36 cellular contexts compared by ENCODE assay signal in the genomic region with DNA sequence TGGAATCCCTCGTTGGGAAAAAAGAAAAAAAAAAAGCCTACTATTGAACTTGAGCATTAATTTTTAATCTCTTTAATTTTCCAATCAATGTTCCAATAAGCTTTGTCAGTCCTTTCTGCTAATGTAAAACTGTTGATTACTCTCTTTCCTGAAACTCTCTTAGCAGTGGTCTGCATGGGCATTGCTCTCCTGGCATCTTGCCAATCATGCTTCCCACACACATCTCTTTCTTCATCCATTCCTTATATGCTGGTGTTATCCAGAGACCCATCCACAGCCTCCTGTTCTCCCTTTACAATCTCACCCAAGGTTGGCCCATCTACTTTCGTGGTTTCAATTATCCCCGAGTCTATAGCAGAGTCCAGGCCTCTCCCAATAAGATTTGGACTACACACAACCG. TPM values are rescaled to one million over a fixed set of nuclear protein-coding genes. Genes with fewer than 3 reads are reported as not detected.
"Had no signal": no experiment of that assay in that cellular context is flagged by ENCODE, and none has a peak within 500 bp of the region (broad histone marks: within the 10 kb centered on the region; RNA-seq: fewer than 3 reads in every experiment).

No MANE protein-coding gene starts in this region.

- H3K9me3 Mint-ChIP-seq: activated CD4-positive, alpha-beta T cell treated with anti-CD3 and anti-CD28 coated beads, Interleukin-2, amount 10 ng/mL, durations not matched to agents 7 days and 5 days; activated T-cell treated with anti-CD3 and anti-CD28 coated beads, Interleukin-2, amount 50 U/mL, for 24 hours; dendritic cell treated with granulocyte-macrophage colony-stimulating factor and Interleukin-4, amounts not matched to agents 40 ng/mL and 50 ng/mL, for 4 days had no signal

- DNase-seq: activated CD4-positive, alpha-beta memory T cell treated with anti-CD3 and anti-CD28 coated beads, Interleukin-2, amount 10 ng/mL, durations not matched to agents 7 days and 5 days; activated CD4-positive, alpha-beta T cell treated with anti-CD3 and anti-CD28 coated beads for 1 hour; activated CD4-positive, alpha-beta T cell treated with anti-CD3 and anti-CD28 coated beads for 4 hours; activated CD4-positive, alpha-beta T cell treated with anti-CD3 and anti-CD28 coated beads, Interleukin-2, amount 10 ng/mL, durations not matched to agents 7 days and 5 days; activated CD4-positive, alpha-beta T cell treated with anti-CD3 and anti-CD28 coated beads, Interleukin-2, amount 50 U/mL, for 4 hours; activated CD8-positive, alpha-beta memory T cell treated with anti-CD3 and anti-CD28 coated beads, Interleukin-2, amount 50 U/mL, for 48 hours; activated gamma-delta T cell; activated naive CD4-positive, alpha-beta T cell; activated naive CD4-positive, alpha-beta T cell treated with anti-CD3 and anti-CD28 coated beads, Interleukin-2, amount 10 ng/mL, durations not matched to agents 7 days and 5 days; activated naive CD8-positive, alpha-beta T cell treated with anti-CD3 and anti-CD28 coated beads, Interleukin-2, amount 10 ng/mL, durations not matched to agents 7 days and 5 days; activated T-cell treated with anti-CD3 and anti-CD28 coated beads for 4 hours; activated T-cell treated with anti-CD3 and anti-CD28 coated beads, Interleukin-2, amount 50 U/mL, for 24 hours; activated T-cell treated with anti-CD3 and anti-CD28 coated beads, Interleukin-2, amount 50 U/mL, for 72 hours; amygdala; aorta; central memory CD4-positive, alpha-beta T cell; cerebellar nuclear complex; colonic mucosa; effector CD4-positive, alpha-beta T cell; effector memory CD8-positive, alpha-beta T cell; esophagus squamous epithelium; foreskin keratinocyte; gastrocnemius medialis; heart right ventricle; T-helper 2 cell had no signal

- ATAC-seq: activated naive CD4-positive, alpha-beta T cell treated with anti-CD3 and anti-CD28 coated beads, Interleukin-2, amount 50 U/mL, for 72 hours; activated T-cell treated with anti-CD3 and anti-CD28 coated beads, Interleukin-2, amount 50 U/mL, for 72 hours; effector memory CD8-positive, alpha-beta T cell; foreskin keratinocyte; gastrocnemius medialis; heart right ventricle; WTC11 had no signal

- H3K4me2 ChIP-seq: hepatocyte had no signal

- H2AFZ ChIP-seq: hepatocyte had no signal

- H3K79me2 ChIP-seq: hepatocyte had no signal

- H3K9me3 ChIP-seq: breast epithelium, colonic mucosa, esophagus squamous epithelium, gastrocnemius medialis, heart right ventricle had no signal

- H3K27me3 ChIP-seq: cardiac muscle cell, colonic mucosa, esophagus squamous epithelium, foreskin keratinocyte, gastrocnemius medialis, hepatocyte had no signal

- FAIRE-seq: endothelial cell of umbilical vein, TTC549 had no signal

- H3K27me3 Mint-ChIP-seq: activated CD4-positive, alpha-beta memory T cell treated with anti-CD3 and anti-CD28 coated beads, Interleukin-2, amount 10 ng/mL, durations not matched to agents 7 days and 5 days; activated CD4-positive, alpha-beta T cell treated with anti-CD3 and anti-CD28 coated beads, Interleukin-2, amount 10 ng/mL, durations not matched to agents 7 days and 5 days; activated naive CD4-positive, alpha-beta T cell treated with anti-CD3 and anti-CD28 coated beads, Interleukin-2, amount 10 ng/mL, durations not matched to agents 7 days and 5 days; activated naive CD8-positive, alpha-beta T cell treated with anti-CD3 and anti-CD28 coated beads, Interleukin-2, amount 10 ng/mL, durations not matched to agents 7 days and 5 days; dendritic cell treated with granulocyte-macrophage colony-stimulating factor and Interleukin-4, amounts not matched to agents 40 ng/mL and 50 ng/mL, for 4 days; effector memory CD8-positive, alpha-beta T cell had no signal

- H3K27ac ChIP-seq: breast epithelium, cardiac muscle cell, colonic mucosa, epithelial cell of prostate, esophagus squamous epithelium, foreskin keratinocyte, gastrocnemius medialis, heart right ventricle, hepatocyte, VCaP had no signal

- H3K4me1 Mint-ChIP-seq: activated CD4-positive, alpha-beta memory T cell treated with anti-CD3 and anti-CD28 coated beads, Interleukin-2, amount 10 ng/mL, durations not matched to agents 7 days and 5 days; activated CD4-positive, alpha-beta T cell treated with anti-CD3 and anti-CD28 coated beads, Interleukin-2, amount 10 ng/mL, durations not matched to agents 7 days and 5 days; activated naive CD4-positive, alpha-beta T cell treated with anti-CD3 and anti-CD28 coated beads, Interleukin-2, amount 10 ng/mL, durations not matched to agents 7 days and 5 days; activated naive CD8-positive, alpha-beta T cell treated with anti-CD3 and anti-CD28 coated beads, Interleukin-2, amount 10 ng/mL, durations not matched to agents 7 days and 5 days; brain had no signal

- H3K4me3 ChIP-seq: breast epithelium, cardiac muscle cell, colonic mucosa, esophagus squamous epithelium, gastrocnemius medialis, heart right ventricle, hepatocyte had no signal

- H3K4me3 Mint-ChIP-seq: activated CD4-positive, alpha-beta memory T cell treated with anti-CD3 and anti-CD28 coated beads, Interleukin-2, amount 10 ng/mL, durations not matched to agents 7 days and 5 days; activated CD4-positive, alpha-beta T cell treated with anti-CD3 and anti-CD28 coated beads, Interleukin-2, amount 10 ng/mL, durations not matched to agents 7 days and 5 days; activated naive CD4-positive, alpha-beta T cell treated with anti-CD3 and anti-CD28 coated beads, Interleukin-2, amount 10 ng/mL, durations not matched to agents 7 days and 5 days; activated naive CD8-positive, alpha-beta T cell treated with anti-CD3 and anti-CD28 coated beads, Interleukin-2, amount 10 ng/mL, durations not matched to agents 7 days and 5 days; activated T-cell treated with anti-CD3 and anti-CD28 coated beads, Interleukin-2, amount 50 U/mL, for 24 hours; activated T-cell treated with anti-CD3 and anti-CD28 coated beads, Interleukin-2, amount 50 U/mL, for 72 hours; brain; dendritic cell treated with granulocyte-macrophage colony-stimulating factor and Interleukin-4, amounts not matched to agents 40 ng/mL and 50 ng/mL, for 4 days; effector memory CD8-positive, alpha-beta T cell; WTC11 had no signal

- H3K36me3 ChIP-seq: breast epithelium, colonic mucosa had no signal

- H3K27ac Mint-ChIP-seq: activated CD4-positive, alpha-beta memory T cell treated with anti-CD3 and anti-CD28 coated beads, Interleukin-2, amount 10 ng/mL, durations not matched to agents 7 days and 5 days; activated CD4-positive, alpha-beta T cell treated with anti-CD3 and anti-CD28 coated beads, Interleukin-2, amount 10 ng/mL, durations not matched to agents 7 days and 5 days; activated naive CD4-positive, alpha-beta T cell treated with anti-CD3 and anti-CD28 coated beads, Interleukin-2, amount 10 ng/mL, durations not matched to agents 7 days and 5 days; activated naive CD8-positive, alpha-beta T cell treated with anti-CD3 and anti-CD28 coated beads, Interleukin-2, amount 10 ng/mL, durations not matched to agents 7 days and 5 days; activated T-cell treated with anti-CD3 and anti-CD28 coated beads, Interleukin-2, amount 50 U/mL, for 24 hours; brain; dendritic cell treated with granulocyte-macrophage colony-stimulating factor and Interleukin-4, amounts not matched to agents 40 ng/mL and 50 ng/mL, for 4 days; WTC11 had no signal

- H3K4me1 ChIP-seq: breast epithelium, colonic mucosa, esophagus squamous epithelium, foreskin keratinocyte, gastrocnemius medialis had no signal

RNA-seq across cellular contexts. Expression of a gene that starts 31.8 kb away (rescaled TPM):
- total RNA-seq: colonic mucosa had no signal
- polyA plus RNA-seq: aorta had no signal
